Comparison of ENCODE assay signal across 28 cellular contexts in the genomic region with DNA sequence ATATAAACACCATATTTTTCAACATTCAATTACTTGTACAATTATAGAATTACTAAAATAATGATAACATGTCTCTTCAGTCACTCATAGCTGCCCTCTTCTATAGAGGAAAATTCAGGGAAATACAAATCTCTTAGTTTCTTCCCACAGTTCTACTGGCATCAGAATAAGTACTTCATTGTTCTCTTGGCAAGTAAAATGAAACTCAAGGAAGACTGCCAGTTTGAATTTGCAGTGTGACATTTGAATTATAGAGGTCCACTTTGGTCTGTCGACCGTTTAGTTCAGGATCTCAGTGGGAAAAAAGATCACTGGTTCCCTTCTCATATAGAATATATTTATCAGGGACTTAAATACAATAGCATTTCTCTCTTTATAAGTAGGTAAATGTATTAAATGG.
DNase-seq lines count a peak whose midpoint lies in the region; ATAC-seq, FAIRE-seq and TF ChIP-seq lines count a peak whose summit lies in the region.
"Had no signal": no experiment of that assay in that cellular context is flagged by ENCODE, and none has a peak within 500 bp of the region (broad histone marks: within the 10 kb centered on the region; RNA-seq: fewer than 3 reads in every experiment).

No MANE protein-coding gene starts in this region.

- FAIRE-seq in kidney (lab: Jason Lieb, UNC), result no peak
- FAIRE-seq: islet of Langerhans had no signal

- H3K36me3 ChIP-seq in fibroblast of lung (ENCODE audit: control insufficient read depth, insufficient read depth, low read length), result no peaks in the 10 kb centered on the region
- no peaks in the 10 kb centered on the region for H3K36me3 ChIP-seq in kidney (ENCODE audit: control insufficient read depth in 1 of 2, insufficient read depth in 2 of 2, low read length in 2 of 2)
- no peaks in the 10 kb centered on the region for H3K36me3 ChIP-seq in Karpas-422 (ENCODE audit: insufficient read depth, low read length)
- H3K36me3 ChIP-seq: prostate gland had no signal

- H3K79me2 ChIP-seq in fibroblast of lung (ENCODE audit: control insufficient read depth, insufficient read depth, low read length) (no peaks in the 10 kb centered on the region), Karpas-422 (ENCODE audit: low read length) (no peaks in the 10 kb centered on the region)

- ATAC-seq in left colon (no peak), GM19455 (IDR thresholded peaks at IDR 0.05; ENCODE audit: unreplicated experiment) (no peak)
- ATAC-seq: naive thymus-derived CD4-positive, alpha-beta T cell had no signal

- H3K4me1 ChIP-seq in fibroblast of lung (ENCODE audit: control insufficient read depth, extremely low read depth, insufficient read depth, low read length) (peaks cover 5% of the 10 kb centered on the region), kidney (ENCODE audit: control insufficient read depth in 1 of 2, insufficient read depth in 1 of 2, low read depth in 1 of 2, low read length in 2 of 2) (no peaks in the 10 kb centered on the region), Karpas-422 (ENCODE audit: low read length) (no peaks in the 10 kb centered on the region)
- H3K4me1 ChIP-seq: Caco-2, prostate gland had no signal

- TF ChIP-seq CTCF in fibroblast of lung (conservative IDR thresholded peaks at IDR 0.05 in 1 of 2, IDR thresholded peaks at IDR 0.05 in 1 of 2; ENCODE audit: low read depth in 1 of 2, low read length in 2 of 2) (no peak), kidney (IDR thresholded peaks at IDR 0.05; ENCODE audit: borderline replicate concordance, extremely low read depth, insufficient read depth) (no peak)

- no peak overlapping the region for H3K4me3 ChIP-seq in fibroblast of lung (replicated peaks in 1 of 4; ENCODE audit: control extremely low read depth in 1 of 4, insufficient read depth in 1 of 4, low read depth in 3 of 4, low read length in 4 of 4)
- H3K4me3 ChIP-seq in kidney (ENCODE audit: low read length in 2 of 2), result no peak overlapping the region
- no peak overlapping the region for H3K4me3 ChIP-seq in Karpas-422 (ENCODE audit: low read length)
- H3K4me3 ChIP-seq: prostate gland, SK-N-MC had no signal

- H3K9me3 ChIP-seq in fibroblast of lung (ENCODE audit: control insufficient read depth, insufficient read depth, low read depth, low read length), result no peaks in the 10 kb centered on the region
- peaks cover 0 to 3% of the 10 kb centered on the region in 2 donors for H3K9me3 ChIP-seq in kidney (ENCODE audit: control insufficient read depth in 1 of 2, low read length in 2 of 2)
- no peaks in the 10 kb centered on the region for H3K9me3 ChIP-seq in Karpas-422 (ENCODE audit: low read length)
- H3K9me3 ChIP-seq: Caco-2, prostate gland had no signal

- H3K27ac ChIP-seq in fibroblast of lung (ENCODE audit: insufficient read depth, low read length) (no peak overlapping the region), kidney (ENCODE audit: low read depth in 2 of 2, low read length in 2 of 2) (no peak overlapping the region), Karpas-422 (ENCODE audit: low read length) (no peak overlapping the region)
- H3K27ac ChIP-seq: C4-2B, prostate gland, SK-N-MC had no signal

- H3K9ac ChIP-seq in fibroblast of lung (ENCODE audit: insufficient read depth, low read length) (no peak overlapping the region), kidney (ENCODE audit: low read length in 2 of 2) (no peak overlapping the region), Karpas-422 (ENCODE audit: low read length) (no peak overlapping the region)

- intact Hi-C loops in left colon (cut with DNase I, micrococcal nuclease) (no loop called here), kidney (cut with DNase I) (no loop called here)

- H3K4me2 ChIP-seq in fibroblast of lung (ENCODE audit: extremely low read depth, insufficient read depth, low read length), result no peak overlapping the region
- H3K4me2 ChIP-seq in Karpas-422 (ENCODE audit: low read depth, low read length, poor library complexity, severe bottlenecking), result no peak overlapping the region

- H3K27me3 ChIP-seq in fibroblast of lung (ENCODE audit: control insufficient read depth, insufficient read depth, low read length) (no peaks in the 10 kb centered on the region), Karpas-422 (ENCODE audit: low read length) (no peaks in the 10 kb centered on the region)

- H2AFZ ChIP-seq in fibroblast of lung (ENCODE audit: low read length), result no peak overlapping the region
- no peak overlapping the region for H2AFZ ChIP-seq in Karpas-422 (ENCODE audit: low read length)

- no peaks in the 10 kb centered on the region for H3K9me2 ChIP-seq in Karpas-422 (replicated peaks; ENCODE audit: insufficient read depth, low read length)

- DNase-seq in astrocyte of the hippocampus (ENCODE audit: low read depth, low spot score) (peak; percentile 59), fibroblast of lung (ENCODE audit: low read depth in 2 of 2) (peak; percentile 16 to 19), middle frontal gyrus (ENCODE audit: extremely low spot score, low spot score) (peak; percentile 38), left colon (no peak), kidney (no peak), Karpas-422 (no peak)
- DNase-seq: activated CD4-positive, alpha-beta T cell treated with anti-CD3 and anti-CD28 coated beads, Interleukin-2, amount 50 U/mL, for 1 hour; activated CD4-positive, CD25-positive, alpha-beta regulatory T cell; activated gamma-delta T cell; activated naive CD8-positive, alpha-beta T cell treated with anti-CD3 and anti-CD28 coated beads for 36 hours; activated T-cell treated with anti-CD3 and anti-CD28 coated beads, Interleukin-2, amount 50 U/mL, for 24 hours; aorta; Caco-2; central memory CD4-positive, alpha-beta T cell; DMS79; GDM1; HCEC 1CT; MV-4-11; naive thymus-derived CD4-positive, alpha-beta T cell; NCI-H1436 treated with DMSO at 0.1 percent for 48 hours; NCI-H82; RPMI8226; stimulated activated CD4-positive, alpha-beta T cell treated with anti-CD3 and anti-CD28 coated beads, Interleukin-4, amount 100 ng/mL, for 1 hour had no signal

- H4K20me1 ChIP-seq in fibroblast of lung (ENCODE audit: control insufficient read depth, extremely low read depth, insufficient read depth, low read length) (no peaks in the 10 kb centered on the region), Karpas-422 (ENCODE audit: insufficient read depth, low read depth, low read length) (no peaks in the 10 kb centered on the region)

Comparison
In these comparisons a context has a peak if more than half of its experiments do, and no peak if none do; other contexts are left out.
1. DNase-seq: peak in astrocyte of the hippocampus (single experiment), fibroblast of lung (2 of 2) and middle frontal gyrus (single experiment); none in left colon (0 of 2), kidney (single experiment) and Karpas-422 (single experiment).